11 cellular contexts compared by ENCODE assay signal in genomic region chr14:104979758-104980591, GRCh38. TPM values are rescaled to one million over a fixed set of nuclear protein-coding genes. Genes with fewer than 3 reads are reported as not detected.
DNase-seq lines count a peak whose midpoint lies in the region; ATAC-seq and TF ChIP-seq lines count a peak whose summit lies in the region.
"Had no signal": no experiment of that assay in that cellular context is flagged by ENCODE, and none has a peak within 500 bp of the region (broad histone marks: within the 10 kb centered on the region; RNA-seq: fewer than 3 reads in every experiment).

No MANE protein-coding gene starts in this region.

- CTCF ChIA-PET in activated CD4-positive, alpha-beta memory T cell treated with anti-CD3 and anti-CD28 coated beads, Interleukin-2, amount 10 ng/mL, durations not matched to agents 7 days and 5 days (lab: Charles Lee): interaction anchor here (0.9 kb wide), 1 partner anchor 85 kb away, joined by 3 read pairs; the partner anchor contains the start of gene GPR132
- CTCF ChIA-PET in Caco-2 (lab: Charles Lee): no interaction called here

- peak overlapping the region; percentile 4 for H3K27ac Mint-ChIP-seq in T-helper 2 cell treated with Interferon-gamma antibody and Interleukin-4, amounts not matched to agents 5 μg/mL and 100 μg/mL, for 36 hours
- peak overlapping the region in 3 of 5 experiments; percentile 37 to 72 (median 47) for H3K27ac Mint-ChIP-seq in brain
- H3K27ac Mint-ChIP-seq in type B pancreatic cell: peak overlapping the region; percentile 3
- H3K27ac Mint-ChIP-seq in activated CD4-positive, alpha-beta memory T cell treated with anti-CD3 and anti-CD28 coated beads, Interleukin-2, amount 10 ng/mL, durations not matched to agents 7 days and 5 days: no peak overlapping the region
- H3K27ac Mint-ChIP-seq in Caco-2 (ENCODE audit: unreplicated experiment): no peak overlapping the region
- H3K27ac Mint-ChIP-seq: activated CD4-positive, alpha-beta T cell treated with anti-CD3 and anti-CD28 coated beads, Interleukin-2, amount 10 ng/mL, durations not matched to agents 24 days and 14 days had no signal

- peak; percentile 69 to 76 (median 73) for ATAC-seq in right lobe of liver

- peak; percentile 74 for TF ChIP-seq POLR2A in right lobe of liver (IDR thresholded peaks at IDR 0.05)

- no peaks in the 10 kb centered on the region for H3K9me3 ChIP-seq in right lobe of liver
- H3K9me3 ChIP-seq in Caco-2: no peaks in the 10 kb centered on the region

- intact Hi-C loops in right lobe of liver (cut with DNase I): loop anchor here (5.0 kb wide), 1 partner anchor 62 kb away; no protein-coding TSS in a partner anchor
- intact Hi-C loops in Caco-2 (cut with micrococcal nuclease; ENCODE audit: unreplicated experiment): loop anchor here (5.0 kb wide), 1 partner anchor 507 kb away; the partner anchor contains the start of gene CRIP1

- no peaks in the 10 kb centered on the region for H3K9me3 Mint-ChIP-seq in T-helper 2 cell treated with Interferon-gamma antibody and Interleukin-4, amounts not matched to agents 5 μg/mL and 100 μg/mL, for 36 hours
- H3K9me3 Mint-ChIP-seq in brain: peaks cover 0 to 4% (median 0%) of the 10 kb centered on the region in 5 experiments
- H3K9me3 Mint-ChIP-seq in type B pancreatic cell: no peaks in the 10 kb centered on the region
- H3K9me3 Mint-ChIP-seq in activated CD4-positive, alpha-beta memory T cell treated with anti-CD3 and anti-CD28 coated beads, Interleukin-2, amount 10 ng/mL, durations not matched to agents 7 days and 5 days: no peaks in the 10 kb centered on the region
- no peaks in the 10 kb centered on the region for H3K9me3 Mint-ChIP-seq in Caco-2 (ENCODE audit: unreplicated experiment)
- H3K9me3 Mint-ChIP-seq: activated CD4-positive, alpha-beta T cell treated with anti-CD3 and anti-CD28 coated beads, Interleukin-2, amount 10 ng/mL, durations not matched to agents 24 days and 14 days had no signal

- no TSS peak for BruUV-seq in Caco-2 (replicated peaks; lab: Mats Ljungman, UMichigan)

- peak overlapping the region; percentile 39 to 65 (median 44) for H3K27ac ChIP-seq in right lobe of liver

- no peaks in the 10 kb centered on the region for H3K36me3 ChIP-seq in right lobe of liver
- H3K36me3 ChIP-seq in Caco-2 (ENCODE audit: control insufficient read depth, insufficient read depth, low read length): no peaks in the 10 kb centered on the region

- no peak overlapping the region for H3K4me3 Mint-ChIP-seq in T-helper 2 cell treated with Interferon-gamma antibody and Interleukin-4, amounts not matched to agents 5 μg/mL and 100 μg/mL, for 36 hours
- H3K4me3 Mint-ChIP-seq in brain: peak overlapping the region; percentile 6 to 83 (median 42)
- peak overlapping the region; percentile 70 for H3K4me3 Mint-ChIP-seq in type B pancreatic cell
- H3K4me3 Mint-ChIP-seq in activated CD4-positive, alpha-beta memory T cell treated with anti-CD3 and anti-CD28 coated beads, Interleukin-2, amount 10 ng/mL, durations not matched to agents 7 days and 5 days: no peak overlapping the region
- no peak overlapping the region for H3K4me3 Mint-ChIP-seq in Caco-2 (ENCODE audit: unreplicated experiment)

- POLR2A ChIA-PET in activated CD4-positive, alpha-beta memory T cell treated with anti-CD3 and anti-CD28 coated beads, Interleukin-2, amount 10 ng/mL, durations not matched to agents 7 days and 5 days (lab: Charles Lee): interaction anchor here (6.0 kb wide), 1 partner anchor 40 kb away, joined by 44 read pairs; the partner anchor contains the start of gene CDCA4
- POLR2A ChIA-PET in Caco-2 (lab: Charles Lee): no interaction called here

- H3K27me3 ChIP-seq in right lobe of liver (no peaks in the 10 kb centered on the region), Caco-2 (replicated peaks; ENCODE audit: control insufficient read depth, insufficient read depth, low read length) (no peaks in the 10 kb centered on the region)

- no peaks in the 10 kb centered on the region for H3K36me3 Mint-ChIP-seq in T-helper 2 cell treated with Interferon-gamma antibody and Interleukin-4, amounts not matched to agents 5 μg/mL and 100 μg/mL, for 36 hours (ENCODE audit: low read depth)
- H3K36me3 Mint-ChIP-seq in brain (no peaks in the 10 kb centered on the region), type B pancreatic cell (no peaks in the 10 kb centered on the region), Caco-2 (ENCODE audit: insufficient read depth, unreplicated experiment) (no peaks in the 10 kb centered on the region)
- no peaks in the 10 kb centered on the region for H3K36me3 Mint-ChIP-seq in activated CD4-positive, alpha-beta memory T cell treated with anti-CD3 and anti-CD28 coated beads, Interleukin-2, amount 10 ng/mL, durations not matched to agents 7 days and 5 days (ENCODE audit: low read depth)

- 65% methylated on average over 4 of the region's 19 CpGs for WGBS in right lobe of liver (ENCODE audit: insufficient coverage, low coverage, low lambda C conversion rate, missing lambda C conversion rate)

- H3K4me1 ChIP-seq in right lobe of liver (peaks cover 0 to 23% (median 1%) of the 10 kb centered on the region in 4 donors), Caco-2 (peaks cover 13% of the 10 kb centered on the region)

- peaks cover 3% of the 10 kb centered on the region for H3K4me1 Mint-ChIP-seq in T-helper 2 cell treated with Interferon-gamma antibody and Interleukin-4, amounts not matched to agents 5 μg/mL and 100 μg/mL, for 36 hours (ENCODE audit: low read depth)
- H3K4me1 Mint-ChIP-seq in brain (peaks cover 49% of the 10 kb centered on the region), type B pancreatic cell (ENCODE audit: unreplicated experiment) (peaks cover 10% of the 10 kb centered on the region), Caco-2 (ENCODE audit: low read depth, unreplicated experiment) (peaks cover 7% of the 10 kb centered on the region)
- H3K4me1 Mint-ChIP-seq in activated CD4-positive, alpha-beta memory T cell treated with anti-CD3 and anti-CD28 coated beads, Interleukin-2, amount 10 ng/mL, durations not matched to agents 7 days and 5 days: peaks cover 19% of the 10 kb centered on the region

- TF ChIP-seq CTCF in brain (conservative IDR thresholded peaks at IDR 0.05) (no peak), right lobe of liver (IDR thresholded peaks at IDR 0.05) (no peak), type B pancreatic cell (conservative IDR thresholded peaks at IDR 0.05) (no peak), Caco-2 (IDR thresholded peaks at IDR 0.05; ENCODE audit: insufficient read depth in 1 of 2, low read depth in 1 of 2, low read length in 1 of 2, severe bottlenecking in 1 of 2, unreplicated experiment in 1 of 2) (no peak), GM20000 (IDR thresholded peaks at IDR 0.05; ENCODE audit: extremely low read depth, missing control alignments) (no peak)

- no peak for DNase-seq in T-helper 2 cell treated with Interferon-gamma antibody and Interleukin-4, amounts not matched to agents 5 μg/mL and 100 μg/mL, for 36 hours (ENCODE audit: low spot score)
- no peak for DNase-seq in T-helper 2 cell
- DNase-seq in right lobe of liver: peak; percentile 91
- DNase-seq in type B pancreatic cell (ENCODE audit: extremely low spot score, unreplicated experiment): no peak
- DNase-seq in activated CD4-positive, alpha-beta memory T cell treated with anti-CD3 and anti-CD28 coated beads, Interleukin-2, amount 10 ng/mL, durations not matched to agents 7 days and 5 days: no peak
- DNase-seq in Caco-2: no peak
- no peak for DNase-seq in GM20000 (ENCODE audit: low spot score)
- DNase-seq: activated CD4-positive, alpha-beta T cell treated with anti-CD3 and anti-CD28 coated beads, Interleukin-2, amount 10 ng/mL, durations not matched to agents 24 days and 14 days; mesendoderm had no signal

- H3K4me3 ChIP-seq in right lobe of liver: no peak overlapping the region
- H3K4me3 ChIP-seq in Caco-2 (ENCODE audit: low read depth, low read length): no peak overlapping the region

- H3K27me3 Mint-ChIP-seq in T-helper 2 cell treated with Interferon-gamma antibody and Interleukin-4, amounts not matched to agents 5 μg/mL and 100 μg/mL, for 36 hours (ENCODE audit: low read depth): peaks cover 24% of the 10 kb centered on the region
- H3K27me3 Mint-ChIP-seq in brain (no peaks in the 10 kb centered on the region), type B pancreatic cell (peaks cover 22% of the 10 kb centered on the region), Caco-2 (ENCODE audit: insufficient read depth, unreplicated experiment) (peaks cover 2% of the 10 kb centered on the region)
- peaks cover 30% of the 10 kb centered on the region for H3K27me3 Mint-ChIP-seq in activated CD4-positive, alpha-beta memory T cell treated with anti-CD3 and anti-CD28 coated beads, Interleukin-2, amount 10 ng/mL, durations not matched to agents 7 days and 5 days

RNA-seq across cellular contexts. Expression of gene AHNAK2, which starts 1.8 kb away (rescaled TPM):
- 6.6 TPM for polyA plus RNA-seq in brain (ENCODE audit: insufficient read depth, low read depth, low replicate concordance)
- total RNA-seq in right lobe of liver (10 to 100 TPM in 1 of 6 experiments, 1 to 10 TPM in 5; 2.1 to 12.2 (median 4.6) TPM), type B pancreatic cell (ENCODE audit: low replicate concordance) (1.1 and 2.0 TPM in 2 replicates), Caco-2 (2022) (0.77 and 0.81 TPM in 2 replicates)
- not detected for total RNA-seq in activated CD4-positive, alpha-beta memory T cell treated with anti-CD3 and anti-CD28 coated beads, Interleukin-2, amount 10 ng/mL, durations not matched to agents 7 days and 5 days

RNA-seq across cellular contexts. Expression of gene CLBA1, which starts 5.6 kb away (rescaled TPM):
- polyA plus RNA-seq in brain (ENCODE audit: insufficient read depth, low read depth, low replicate concordance): 15.8 TPM
- total RNA-seq in right lobe of liver (1 to 10 TPM; 1.5 to 3.3 (median 2.5) TPM), type B pancreatic cell (ENCODE audit: low replicate concordance) (16.2 and 18.8 TPM in 2 replicates), Caco-2 (2022) (3.0 and 3.2 TPM in 2 replicates)
- under 1 TPM; 0.38 to 0.68 TPM for total RNA-seq in activated CD4-positive, alpha-beta memory T cell treated with anti-CD3 and anti-CD28 coated beads, Interleukin-2, amount 10 ng/mL, durations not matched to agents 7 days and 5 days

RNA-seq across cellular contexts. Expression of gene CDCA4, which starts 40.9 kb away (rescaled TPM):
- polyA plus RNA-seq in brain (ENCODE audit: insufficient read depth, low read depth, low replicate concordance): 35.8 TPM
- total RNA-seq in right lobe of liver (1 to 10 TPM in 5 of 6 experiments, under 1 TPM in 1; 0.90 to 3.5 (median 1.7) TPM), type B pancreatic cell (ENCODE audit: low replicate concordance) (21.2 and 29.7 TPM in 2 replicates), Caco-2 (2022) (33.4 and 41.4 TPM in 2 replicates)
- 10 to 100 TPM; 57.1 to 57.5 TPM for total RNA-seq in activated CD4-positive, alpha-beta memory T cell treated with anti-CD3 and anti-CD28 coated beads, Interleukin-2, amount 10 ng/mL, durations not matched to agents 7 days and 5 days

RNA-seq across cellular contexts. Expression of gene PLD4, which starts 55.3 kb away (rescaled TPM):
- 6.0 TPM for polyA plus RNA-seq in brain (ENCODE audit: insufficient read depth, low read depth, low replicate concordance)
- total RNA-seq in right lobe of liver: under 1 TPM in 4 of 6 experiments, not detected in 2; 0.12 to 0.49 (median 0.33) TPM
- 0.17 TPM in 2 replicates for total RNA-seq in type B pancreatic cell (ENCODE audit: low replicate concordance)
- not detected for total RNA-seq in activated CD4-positive, alpha-beta memory T cell treated with anti-CD3 and anti-CD28 coated beads, Interleukin-2, amount 10 ng/mL, durations not matched to agents 7 days and 5 days
- total RNA-seq in Caco-2 (2022): not detected in 2 replicates
- total RNA-seq: NCI-H460 had no signal

Comparison
In these comparisons a context has a peak if more than half of its experiments do, and no peak if none do; other contexts are left out.
1. DNase-seq: peak in right lobe of liver (3 of 3); none in T-helper 2 cell treated with Interferon-gamma antibody and Interleukin-4, amounts not matched to agents 5 μg/mL and 100 μg/mL, for 36 hours (single experiment), T-helper 2 cell (0 of 5), type B pancreatic cell (single experiment), activated CD4-positive, alpha-beta memory T cell treated with anti-CD3 and anti-CD28 coated beads, Interleukin-2, amount 10 ng/mL, durations not matched to agents 7 days and 5 days (single experiment), Caco-2 (0 of 2) and GM20000 (single experiment).
2. H3K27ac Mint-ChIP-seq: peak in T-helper 2 cell treated with Interferon-gamma antibody and Interleukin-4, amounts not matched to agents 5 μg/mL and 100 μg/mL, for 36 hours (single experiment), brain (3 of 5) and type B pancreatic cell (single experiment); none in activated CD4-positive, alpha-beta memory T cell treated with anti-CD3 and anti-CD28 coated beads, Interleukin-2, amount 10 ng/mL, durations not matched to agents 7 days and 5 days (single experiment) and Caco-2 (single experiment).
3. H3K4me3 Mint-ChIP-seq: peak in brain (5 of 5) and type B pancreatic cell (single experiment); none in T-helper 2 cell treated with Interferon-gamma antibody and Interleukin-4, amounts not matched to agents 5 μg/mL and 100 μg/mL, for 36 hours (single experiment), activated CD4-positive, alpha-beta memory T cell treated with anti-CD3 and anti-CD28 coated beads, Interleukin-2, amount 10 ng/mL, durations not matched to agents 7 days and 5 days (single experiment) and Caco-2 (single experiment).